Comparison of ENCODE assay signal across 8 cellular contexts in the genomic region with DNA sequence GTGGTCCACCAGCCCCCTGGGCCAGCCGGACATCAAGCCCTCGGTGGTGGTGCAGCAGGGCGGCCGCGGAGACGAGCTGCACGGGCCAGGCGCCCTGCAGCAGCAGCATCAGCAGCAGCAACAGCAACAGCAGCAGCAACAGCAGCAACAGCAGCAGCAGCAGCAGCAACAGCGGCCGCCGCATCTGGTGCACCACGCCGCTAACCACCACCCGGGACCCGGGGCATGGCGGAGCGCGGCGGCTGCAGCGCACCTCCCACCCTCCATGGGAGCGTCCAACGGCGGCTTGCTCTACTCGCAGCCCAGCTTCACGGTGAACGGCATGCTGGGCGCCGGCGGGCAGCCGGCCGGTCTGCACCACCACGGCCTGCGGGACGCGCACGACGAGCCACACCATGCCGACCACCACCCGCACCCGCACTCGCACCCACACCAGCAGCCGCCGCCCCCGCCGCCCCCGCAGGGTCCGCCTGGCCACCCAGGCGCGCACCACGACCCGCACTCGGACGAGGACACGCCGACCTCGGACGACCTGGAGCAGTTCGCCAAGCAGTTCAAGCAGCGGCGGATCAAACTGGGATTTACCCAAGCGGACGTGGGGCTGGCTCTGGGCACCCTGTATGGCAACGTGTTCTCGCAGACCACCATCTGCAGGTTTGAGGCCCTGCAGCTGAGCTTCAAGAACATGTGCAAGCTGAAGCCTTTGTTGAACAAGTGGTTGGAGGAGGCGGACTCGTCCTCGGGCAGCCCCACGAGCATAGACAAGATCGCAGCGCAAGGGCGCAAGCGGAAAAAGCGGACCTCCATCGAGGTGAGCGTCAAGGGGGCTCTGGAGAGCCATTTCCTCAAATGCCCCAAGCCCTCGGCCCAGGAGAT. TPM values are rescaled to one million over a fixed set of nuclear protein-coding genes. Genes with fewer than 3 reads are reported as not detected.
DNase-seq lines count a peak whose midpoint lies in the region; ATAC-seq and TF ChIP-seq lines count a peak whose summit lies in the region.

No MANE protein-coding gene starts in this region.

- TF ChIP-seq CTCF in Loucy (conservative IDR thresholded peaks at IDR 0.05; ENCODE audit: low read length), result no peak
- TF ChIP-seq CTCF in coronary artery (IDR thresholded peaks at IDR 0.05), result no peak

- H3F3A ChIP-seq in Loucy (ENCODE audit: low read depth), result no peaks in the 10 kb centered on the region

- peaks cover 23% of the 10 kb centered on the region for H3K4me1 ChIP-seq in Loucy (ENCODE audit: insufficient read depth, low read length, poor library complexity, severe bottlenecking)

- H3K4me3 ChIP-seq in Loucy (ENCODE audit: low read length, poor library complexity, severe bottlenecking) (peak overlapping the region; percentile 88), coronary artery (peak overlapping the region; percentile 76)

- DNase-seq in ELR (ENCODE audit: low read depth) (peak; percentile 8), coronary artery (ENCODE audit: low spot score) (no peak), posterior vena cava (ENCODE audit: low spot score) (peak; percentile 77), NCI-H128 (lab: John Stamatoyannopoulos, UW; ENCODE audit: unreplicated experiment) (no peak)

- H3K27ac ChIP-seq in coronary artery, result no peak overlapping the region

- H3K36me3 ChIP-seq in Loucy (ENCODE audit: insufficient read depth, low read length), result no peaks in the 10 kb centered on the region

- H3K4me2 ChIP-seq in Loucy (ENCODE audit: low read depth, low read length, poor library complexity, severe bottlenecking), result peak overlapping the region; percentile 89

- H2AFZ ChIP-seq in Loucy (ENCODE audit: low read length), result peak overlapping the region; percentile 53; the same call in 1 of the 2 replicates

- peaks cover 11% of the 10 kb centered on the region for H3K27me3 ChIP-seq in Loucy (ENCODE audit: insufficient read depth, low read length, poor library complexity, severe bottlenecking)

- H3K79me2 ChIP-seq in Loucy (ENCODE audit: insufficient read depth, low read length), result peaks cover 12% of the 10 kb centered on the region; the same call in 1 of the 2 replicates

- intact Hi-C loops in posterior vena cava (cut with DNase I), result no loop called here

- ATAC-seq in HG02588 (IDR thresholded peaks at IDR 0.05; ENCODE audit: unreplicated experiment), result no peak
- no peak for ATAC-seq in HG02970 (IDR thresholded peaks at IDR 0.05; ENCODE audit: low FRiP score, unreplicated experiment)
- ATAC-seq in GM18868 (IDR thresholded peaks at IDR 0.05; ENCODE audit: unreplicated experiment), result no peak

- no peaks in the 10 kb centered on the region for H3K9me3 ChIP-seq in Loucy (ENCODE audit: insufficient read depth, low read depth, low read length)

- H3K9me2 ChIP-seq in Loucy (replicated peaks; ENCODE audit: low read depth, low read length), result no peaks in the 10 kb centered on the region

- no peaks in the 10 kb centered on the region for H4K20me1 ChIP-seq in Loucy (ENCODE audit: insufficient read depth, low read length, poor library complexity, severe bottlenecking)

- peak overlapping the region; percentile 61 for H3K9ac ChIP-seq in Loucy (ENCODE audit: low read depth, low read length, poor library complexity, severe bottlenecking)

RNA-seq across cellular contexts. Expression of a gene that starts 1.0 kb away (rescaled TPM):
- not detected for total RNA-seq in posterior vena cava

Comparison
In these comparisons a context has a peak if more than half of its experiments do, and no peak if none do; other contexts are left out.
1. DNase-seq: peak in ELR (single experiment) and posterior vena cava (single experiment); none in coronary artery (single experiment) and NCI-H128 (single experiment).